6 cellular contexts compared by ENCODE assay signal in genomic region chr17:44087319-44087718, GRCh38. TPM values are rescaled to one million over a fixed set of nuclear protein-coding genes. Genes with fewer than 3 reads are reported as not detected.
DNase-seq lines count a peak whose midpoint lies in the region; ATAC-seq and TF ChIP-seq lines count a peak whose summit lies in the region.

No MANE protein-coding gene starts in this region.

- no peak overlapping the region for H2AFZ ChIP-seq in neural progenitor cell (replicated peaks)
- H2AFZ ChIP-seq in MM.1S (ENCODE audit: low read length), result no peak overlapping the region

- H3K4me1 Mint-ChIP-seq in neural progenitor cell, result peaks cover 47% of the 10 kb centered on the region

- H3K9ac ChIP-seq in neural progenitor cell (peak overlapping the region; percentile 24), MM.1S (ENCODE audit: low read length) (no peak overlapping the region)

- no peaks in the 10 kb centered on the region for H3K27me3 ChIP-seq in ascending aorta
- H3K27me3 ChIP-seq in neural progenitor cell, result no peaks in the 10 kb centered on the region
- no peaks in the 10 kb centered on the region for H3K27me3 ChIP-seq in MM.1S (replicated peaks; ENCODE audit: insufficient read depth, low read length)

- DNase-seq in ascending aorta (ENCODE audit: low spot score in 2 of 2) (no peak), neural progenitor cell (ENCODE audit: low spot score) (no peak), DMS 273 (lab: John Stamatoyannopoulos, UW; ENCODE audit: unreplicated experiment) (no peak), MM.1S (no peak)

- H4K20me1 ChIP-seq in neural progenitor cell (ENCODE audit: low read depth), result no peaks in the 10 kb centered on the region
- H4K20me1 ChIP-seq in MM.1S (ENCODE audit: insufficient read depth, low read length), result no peaks in the 10 kb centered on the region

- H3K27me3 Mint-ChIP-seq in neural progenitor cell (ENCODE audit: insufficient read depth, low read depth), result peaks cover 4% of the 10 kb centered on the region

- intact Hi-C loops in ascending aorta (cut with DNase I), result loop anchor here (5.0 kb wide), 1 partner anchor 35 kb away; the partner anchor contains the start of gene HDAC5

- no peaks in the 10 kb centered on the region for H3K9me2 ChIP-seq in MM.1S (replicated peaks; ENCODE audit: insufficient read depth, low read length)

- peaks cover 10% of the 10 kb centered on the region for H3K4me1 ChIP-seq in HEK293 (ENCODE audit: control insufficient read depth, insufficient read depth, low read length)
- no peaks in the 10 kb centered on the region for H3K4me1 ChIP-seq in ascending aorta
- H3K4me1 ChIP-seq in neural progenitor cell, result peaks cover 29% of the 10 kb centered on the region
- H3K4me1 ChIP-seq in MM.1S (ENCODE audit: low read length), result no peaks in the 10 kb centered on the region

- H3K79me2 ChIP-seq in neural progenitor cell (ENCODE audit: low read depth), result no peaks in the 10 kb centered on the region
- no peaks in the 10 kb centered on the region for H3K79me2 ChIP-seq in MM.1S (ENCODE audit: low read length)

- peaks cover 8 to 56% of the 10 kb centered on the region in 2 experiments; a peak in 2 of 3 replicates for H3K36me3 ChIP-seq in HEK293 (ENCODE audit: control insufficient read depth in 2 of 2, insufficient read depth in 1 of 2, low read length in 2 of 2)
- H3K36me3 ChIP-seq in ascending aorta, result peaks cover 97% of the 10 kb centered on the region in 2 donors
- no peaks in the 10 kb centered on the region for H3K36me3 ChIP-seq in neural progenitor cell
- H3K36me3 ChIP-seq in MM.1S (replicated peaks; ENCODE audit: insufficient read depth, low read length), result no peaks in the 10 kb centered on the region; the same call in 1 of the 2 replicates

- H3F3A ChIP-seq in neural progenitor cell (ENCODE audit: low read depth) (peaks cover 34% of the 10 kb centered on the region), MM.1S (ENCODE audit: insufficient read depth, low read length) (no peaks in the 10 kb centered on the region)

- H3K36me3 Mint-ChIP-seq in neural progenitor cell, result peaks cover 20% of the 10 kb centered on the region

- H3K4me3 ChIP-seq in HEK293 (ENCODE audit: low read depth, low read length) (no peak overlapping the region), ascending aorta (no peak overlapping the region), neural progenitor cell (peak overlapping the region; percentile 29), MM.1S (ENCODE audit: low read length) (no peak overlapping the region)

- no peaks in the 10 kb centered on the region for H3K9me3 Mint-ChIP-seq in neural progenitor cell

- H3K9me3 ChIP-seq in HEK293 (ENCODE audit: control insufficient read depth, insufficient read depth, low read depth, low read length), result no peaks in the 10 kb centered on the region
- H3K9me3 ChIP-seq in ascending aorta, result no peaks in the 10 kb centered on the region
- H3K9me3 ChIP-seq in neural progenitor cell (ENCODE audit: low read depth), result no peaks in the 10 kb centered on the region
- no peaks in the 10 kb centered on the region for H3K9me3 ChIP-seq in MM.1S (replicated peaks; ENCODE audit: insufficient read depth, low read length)

- CTCF ChIA-PET in HEK293 (lab: Yijun Ruan, JAX), result interaction anchor here (0.7 to 8.1 kb wide), 9 partner anchors 15 to 1174 kb away, joined by 3 to 98 read pairs (median 5); partner anchors contain the start of gene HDAC5

- H3K4me3 Mint-ChIP-seq in neural progenitor cell, result peak overlapping the region; percentile 80

- TF ChIP-seq CTCF in HEK293 (tag by site-specific recombination; IDR thresholded peaks at IDR 0.05) (no peak), ascending aorta (IDR thresholded peaks at IDR 0.05) (no peak), neural progenitor cell (IDR thresholded peaks at IDR 0.05) (no peak), MM.1S (IDR thresholded peaks at IDR 0.05; ENCODE audit: low read length) (no peak)

- POLR2A ChIA-PET in HEK293 (lab: Yijun Ruan, JAX), result interaction anchor here (0.7 to 2.4 kb wide), 13 partner anchors 8 to 237 kb away, joined by 3 to 13 read pairs (median 4); partner anchors contain the start of genes G6PC3, HDAC5, LSM12 and SLC25A39

- H3K4me2 ChIP-seq in neural progenitor cell, result peak overlapping the region; percentile 66
- no peak overlapping the region for H3K4me2 ChIP-seq in MM.1S (ENCODE audit: low read depth, low read length)

- H3K27ac ChIP-seq in HEK293 (ENCODE audit: extremely low read depth, low read depth, low read length) (peak overlapping the region; percentile 25; the same call in 1 of the 2 replicates), ascending aorta (peak overlapping the region; percentile 69 to 76), neural progenitor cell (peak overlapping the region; percentile 87), MM.1S (ENCODE audit: low read length) (no peak overlapping the region)

- no peak for ATAC-seq in HG03159 (IDR thresholded peaks at IDR 0.05; ENCODE audit: unreplicated experiment)

- peak overlapping the region; percentile 96 for H3K27ac Mint-ChIP-seq in neural progenitor cell

TF ChIP-seq in HEK293, 187 proteins besides CTCF, POLR2A, EP300 and RAD21 (continues in another document):
- TF ChIP-seq ZIC2 (tag by site-specific recombination; IDR thresholded peaks at IDR 0.05), result peak; percentile 75
- no peak for TF ChIP-seq ZNF114 (tag by site-specific recombination; IDR thresholded peaks at IDR 0.05)
- TF ChIP-seq ZNF654 (tag by site-specific recombination; IDR thresholded peaks at IDR 0.05; ENCODE audit: low read depth), result no peak
- TF ChIP-seq INSM2 (tag by site-specific recombination; IDR thresholded peaks at IDR 0.05), result 0 out of 2 replicates have a peak, but pooled peaks have one; percentile 2
- TF ChIP-seq KLF10 (tag by site-specific recombination; IDR thresholded peaks at IDR 0.05), result no peak
- peak; percentile 5 for TF ChIP-seq ZBTB26 (tag by site-specific recombination; optimal IDR thresholded peaks at IDR 0.05)
- TF ChIP-seq ZBTB17 (tag by site-specific recombination; IDR thresholded peaks at IDR 0.05), result 0 out of 2 replicates have a peak, but pooled peaks have one; percentile 47
- no peak for TF ChIP-seq ZNF280C (tag by site-specific recombination; IDR thresholded peaks at IDR 0.05)
- no peak for TF ChIP-seq ZNF530 (tag by site-specific recombination; IDR thresholded peaks at IDR 0.05; ENCODE audit: low read depth)
- TF ChIP-seq EGR2 (tag by site-specific recombination; IDR thresholded peaks at IDR 0.05; ENCODE audit: low read depth), result 0 out of 2 replicates have a peak, but pooled peaks have one; percentile 5
- TF ChIP-seq ZNF571 (tag by site-specific recombination; IDR thresholded peaks at IDR 0.05), result no peak
- TF ChIP-seq ZNF404 (tag by site-specific recombination; IDR thresholded peaks at IDR 0.05), result no peak
- 0 out of 2 replicates have a peak, but pooled peaks have one; percentile 30 for TF ChIP-seq ZNF423 (tag by site-specific recombination; IDR thresholded peaks at IDR 0.05)

RNA-seq across cellular contexts. Expression of gene G6PC3, which starts 16.8 kb away (rescaled TPM):
- total RNA-seq in ascending aorta, result 111 TPM
- total RNA-seq in neural progenitor cell (ENCODE audit: low replicate concordance), result 16.6 and 55.1 TPM in 2 replicates

RNA-seq across cellular contexts. Expression of gene LSM12, which starts 20.8 kb away (rescaled TPM):
- total RNA-seq in ascending aorta, result 12.5 TPM
- total RNA-seq in neural progenitor cell (ENCODE audit: low replicate concordance), result 69.6 and 76.7 TPM in 2 replicates

RNA-seq across cellular contexts. Expression of gene HDAC5, which starts 36.1 kb away (rescaled TPM):
- total RNA-seq in ascending aorta (189 TPM), neural progenitor cell (ENCODE audit: low replicate concordance) (23.6 and 71.0 TPM in 2 replicates)

RNA-seq across cellular contexts. Expression of gene HROB, which starts 54.4 kb away (rescaled TPM):
- total RNA-seq in ascending aorta (not detected), neural progenitor cell (ENCODE audit: low replicate concordance) (6.5 and 11.0 TPM in 2 replicates)
